21 cellular contexts compared by ENCODE assay signal in genomic region chr1:167122568-167122967, GRCh38. TPM values are rescaled to one million over a fixed set of nuclear protein-coding genes. Genes with fewer than 3 reads are reported as not detected.
"Had no signal": no experiment of that assay in that cellular context is flagged by ENCODE, and none has a peak within 500 bp of the region (broad histone marks: within the 10 kb centered on the region; RNA-seq: fewer than 3 reads in every experiment).

No MANE protein-coding gene starts in this region.

- H3K27ac ChIP-seq: cardiac muscle cell, foreskin keratinocyte, neural progenitor cell, thoracic aorta, upper lobe of right lung had no signal

- DNase-seq: activated CD4-positive, alpha-beta T cell treated with anti-CD3 and anti-CD28 coated beads for 4 hours; activated CD4-positive, alpha-beta T cell treated with anti-CD3 and anti-CD28 coated beads, Interleukin-2, amount 50 U/mL, for 48 hours; activated CD4-positive, CD25-positive, alpha-beta regulatory T cell; activated naive CD4-positive, alpha-beta T cell treated with Interleukin-2 at 50 U/mL for 16 hours; activated T-cell treated with anti-CD3 and anti-CD28 coated beads, Interleukin-2, amount 50 U/mL, for 48 hours; foreskin keratinocyte; left ventricle myocardium superior; mammary epithelial cell; mucosa of descending colon; stimulated activated CD4-positive, alpha-beta T cell treated with anti-CD3 and anti-CD28 coated beads, Interleukin-2, amount 100 ng/mL, for 48 hours; stimulated activated CD8-positive, alpha-beta memory T cell treated with anti-CD3 and anti-CD28 coated beads, Interleukin-4, amount 100 ng/mL, for 48 hours; stimulated activated naive CD4-positive, alpha-beta T cell treated with Interleukin-2 at 50 U/mL for 16 hours; T-helper 9 cell; upper lobe of right lung had no signal

- H3K36me3 ChIP-seq: neural progenitor cell, upper lobe of right lung had no signal

- H3K4me3 Mint-ChIP-seq: neural progenitor cell had no signal

- H3K27me3 ChIP-seq: cardiac muscle cell, foreskin keratinocyte, upper lobe of right lung had no signal

- H3K9ac ChIP-seq: neural progenitor cell had no signal

- H3K4me1 ChIP-seq: foreskin keratinocyte had no signal

- H3K4me3 ChIP-seq: cardiac muscle cell, mucosa of descending colon, neural progenitor cell, thoracic aorta, upper lobe of right lung had no signal

- H3K9me3 ChIP-seq: mucosa of descending colon, thoracic aorta, upper lobe of right lung had no signal

- ATAC-seq: left ventricle myocardium superior, upper lobe of right lung had no signal

RNA-seq across cellular contexts. Expression of gene STYXL2, which starts 28.7 kb away (rescaled TPM):
- total RNA-seq: activated CD8-positive, alpha-beta memory T cell treated with anti-CD3 and anti-CD28 coated beads for 36 hours; foreskin keratinocyte; mammary epithelial cell; osteoblast; T-helper 1 cell treated with Interleukin-12 subunit alpha and Interleukin-12 subunit beta and Interleukin-4 antibody, amounts not matched to agents 30 ng/mL and 1 ng/mL, for 36 hours had no signal
- polyA plus RNA-seq: foreskin keratinocyte, mammary epithelial cell had no signal

RNA-seq across cellular contexts. Expression of gene GPA33, which starts 32.4 kb away (rescaled TPM):
- total RNA-seq: foreskin keratinocyte, mammary epithelial cell, osteoblast, posterior vena cava, thoracic aorta had no signal
- polyA plus RNA-seq: foreskin keratinocyte, mammary epithelial cell had no signal
